In genomic region chr19:14206737-14207725, GRCh38 we compare ENCODE assay signal across 8 cellular contexts. TPM values are rescaled to one million over a fixed set of nuclear protein-coding genes. Genes with fewer than 3 reads are reported as not detected.
DNase-seq lines count a peak whose midpoint lies in the region; ATAC-seq and TF ChIP-seq lines count a peak whose summit lies in the region.
"Not testable (repeated sequence)": the region's sequence is repeated elsewhere in the genome, so short reads cannot be mapped to it uniquely, and the experiment has no call there.

No MANE protein-coding gene starts in this region.

- DNase-seq in NCI-H2227 (lab: John Stamatoyannopoulos, UW; ENCODE audit: unreplicated experiment) (peak; percentile 95), UCSD-AML1 (lab: John Stamatoyannopoulos, UW; ENCODE audit: unreplicated experiment) (peak; percentile 93), amygdala (lab: John Stamatoyannopoulos, UW) (peak in 55 of 56 donors; percentile 60 to 97 (median 89)), globus pallidus (ENCODE audit: low spot score) (peak; percentile 92)
- peak; percentile 67 to 92 (median 86) for DNase-seq in naive thymus-derived CD8-positive, alpha-beta T cell
- peak; percentile 59 to 71 for DNase-seq in stimulated activated CD8-positive, alpha-beta memory T cell treated with anti-CD3 and anti-CD28 coated beads, Interleukin-15, amount 100 ng/mL, for 48 hours (ENCODE audit: low read depth in 2 of 2)

- peak overlapping the region; percentile 81 to 97 (median 94) for H3K27ac Mint-ChIP-seq in naive thymus-derived CD8-positive, alpha-beta T cell

- not testable (repeated sequence) for H3K27me3 Mint-ChIP-seq in naive thymus-derived CD8-positive, alpha-beta T cell

- POLR2A ChIA-PET in naive thymus-derived CD8-positive, alpha-beta T cell (lab: Charles Lee), result interaction anchor here (1.1 to 1.4 kb wide), 2 partner anchors 10 to 57 kb away, joined by 5 read pairs; no protein-coding TSS in a partner anchor

- TF ChIP-seq CTCF in C4-2B (conservative IDR thresholded peaks at IDR 0.05), result not testable (repeated sequence)

- peak; percentile 42 for ATAC-seq in HG02642 (IDR thresholded peaks at IDR 0.05; ENCODE audit: poor library complexity, unreplicated experiment)
- peak; percentile 68 to 74 for ATAC-seq in naive thymus-derived CD8-positive, alpha-beta T cell

- H3K36me3 Mint-ChIP-seq in naive thymus-derived CD8-positive, alpha-beta T cell, result not testable (repeated sequence)

- H3K9me3 Mint-ChIP-seq in naive thymus-derived CD8-positive, alpha-beta T cell, result not testable (repeated sequence)

- peak overlapping the region; percentile 84 for H3K27ac ChIP-seq in C4-2B

- peaks cover 22 to 57% (median 46%) of the 10 kb centered on the region in 4 donors for H3K4me1 Mint-ChIP-seq in naive thymus-derived CD8-positive, alpha-beta T cell

- H3K4me3 Mint-ChIP-seq in naive thymus-derived CD8-positive, alpha-beta T cell, result peak overlapping the region; percentile 90 to 97 (median 94)

RNA-seq across cellular contexts. Expression of gene ADGRL1, which starts 1.1 kb away (rescaled TPM):
- total RNA-seq in naive thymus-derived CD8-positive, alpha-beta T cell, result 10 to 100 TPM; 24.8 to 28.0 TPM
- under 1 TPM; 0.29 to 0.96 (median 0.51) TPM for polyA plus RNA-seq in naive thymus-derived CD8-positive, alpha-beta T cell

Comparison
In these comparisons a context has a peak if more than half of its experiments do, and no peak if none do; other contexts are left out.
1. Peak in every context shown above with its lines: DNase-seq, ATAC-seq and H3K27ac ChIP-seq.